Comparison of ENCODE assay signal across 17 cellular contexts in genomic region chr4:7239844-7240243, GRCh38. TPM values are rescaled to one million over a fixed set of nuclear protein-coding genes. Genes with fewer than 3 reads are reported as not detected.
"Had no signal": no experiment of that assay in that cellular context is flagged by ENCODE, and none has a peak within 500 bp of the region (broad histone marks: within the 10 kb centered on the region; RNA-seq: fewer than 3 reads in every experiment).

No MANE protein-coding gene starts in this region.

- H3K4me3 ChIP-seq: esophagus muscularis mucosa, pancreas, prostate gland, spleen, transverse colon had no signal

- H3K27me3 ChIP-seq: esophagus muscularis mucosa, pancreas, transverse colon had no signal

- H3K4me3 Mint-ChIP-seq: central memory CD8-positive, alpha-beta T cell; dendritic cell treated with granulocyte-macrophage colony-stimulating factor and Interleukin-4, amounts not matched to agents 40 ng/mL and 50 ng/mL, for 4 days had no signal

- H3K4me1 Mint-ChIP-seq: central memory CD8-positive, alpha-beta T cell had no signal

- H3K36me3 ChIP-seq: esophagus muscularis mucosa, pancreas, prostate gland, spleen, transverse colon had no signal

- H3K9me3 ChIP-seq: pancreas, prostate gland, transverse colon had no signal

- H3K4me1 ChIP-seq: foreskin keratinocyte, pancreas, prostate gland had no signal

- H3K27ac ChIP-seq: esophagus muscularis mucosa, foreskin keratinocyte, pancreas, spleen, transverse colon had no signal

- H3K27ac Mint-ChIP-seq: dendritic cell treated with granulocyte-macrophage colony-stimulating factor and Interleukin-4, amounts not matched to agents 40 ng/mL and 50 ng/mL, for 4 days had no signal

- ATAC-seq: foreskin keratinocyte, pancreas had no signal

- DNase-seq: activated CD4-positive, alpha-beta T cell treated with anti-CD3 and anti-CD28 coated beads for 4 hours; activated CD4-positive, alpha-beta T cell treated with anti-CD3 and anti-CD28 coated beads, Interleukin-2, amount 50 U/mL, for 4 hours; activated gamma-delta T cell treated with Interleukin-2 at 50 U/mL for 16 hours; activated naive CD4-positive, alpha-beta T cell treated with anti-CD3 and anti-CD28 coated beads, Interleukin-2, amount 50 U/mL, for 16 hours; activated T-cell treated with anti-CD3 and anti-CD28 coated beads for 4 hours; amniotic stem cell; foreskin keratinocyte; mammary epithelial cell; pancreas; spleen; stimulated activated naive CD4-positive, alpha-beta T cell; transverse colon had no signal

RNA-seq across cellular contexts. Expression of gene SORCS2, which starts 47.5 kb away (rescaled TPM):
- total RNA-seq: T-helper 1 cell treated with Interleukin-12 subunit alpha and Interleukin-12 subunit beta and Interleukin-4 antibody, amounts not matched to agents 30 ng/mL and 1 ng/mL, for 36 hours had no signal
